In the genomic region with DNA sequence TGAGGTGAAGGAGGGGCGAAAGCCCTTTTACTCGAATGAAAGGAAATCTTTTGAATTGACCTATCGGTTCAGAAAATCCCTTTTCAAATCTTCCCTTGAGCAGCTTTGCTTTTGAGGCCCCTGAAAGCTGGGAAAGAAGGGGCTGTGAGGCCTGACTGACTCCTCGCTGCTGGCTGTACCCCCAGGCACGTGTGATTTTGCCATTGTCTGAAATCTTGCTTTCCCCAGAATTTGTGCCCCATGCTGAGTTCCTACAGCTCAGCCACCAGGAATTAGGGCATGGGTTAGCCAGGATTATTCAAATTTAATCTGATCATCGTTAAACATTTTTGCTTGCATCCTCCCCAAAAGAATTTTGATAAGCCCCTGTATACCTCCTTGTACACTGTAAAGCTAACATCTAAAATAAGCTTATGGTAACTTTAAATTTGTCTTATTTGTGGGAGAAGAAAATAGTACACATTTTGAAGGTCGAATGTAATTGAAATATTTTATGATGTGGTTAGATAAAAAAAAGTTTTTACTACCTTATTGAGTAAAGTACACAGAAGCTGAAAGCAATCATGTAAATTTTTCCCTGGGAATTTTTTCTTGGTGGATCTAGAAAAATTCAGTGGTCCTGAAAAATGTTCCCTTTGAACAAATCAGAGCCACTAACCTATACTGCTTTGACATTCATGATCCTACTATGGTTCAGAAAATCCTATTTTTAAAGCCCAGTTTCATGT, we compare ENCODE assay signal across 16 cellular contexts. TPM values are rescaled to one million over a fixed set of nuclear protein-coding genes. Genes with fewer than 3 reads are reported as not detected.
DNase-seq lines count a peak whose midpoint lies in the region; ATAC-seq, FAIRE-seq and TF ChIP-seq lines count a peak whose summit lies in the region.
"Had no signal": no experiment of that assay in that cellular context is flagged by ENCODE, and none has a peak within 500 bp of the region (broad histone marks: within the 10 kb centered on the region; RNA-seq: fewer than 3 reads in every experiment).

No MANE protein-coding gene starts in this region.

- H3K4ac ChIP-seq in H1 (replicated peaks; ENCODE audit: insufficient read length, low read depth, low read length), result peak overlapping the region; percentile 32

- H3K9me2 ChIP-seq in DOHH2 (replicated peaks; ENCODE audit: control insufficient read depth, low read length), result no peaks in the 10 kb centered on the region

- no peak overlapping the region for H3K9ac ChIP-seq in H1 (replicated peaks in 1 of 4; ENCODE audit: extremely low read depth in 1 of 4, low read depth in 3 of 4, low read length in 3 of 4)

- peaks cover 24% of the 10 kb centered on the region for H3F3A ChIP-seq in DOHH2 (ENCODE audit: control insufficient read depth, insufficient read depth)

- peaks cover 35% of the 10 kb centered on the region for H3K4me1 Mint-ChIP-seq in nephron progenitor cell
- H3K4me1 Mint-ChIP-seq: activated T-helper 17 cell treated with anti-CD3 and anti-CD28 coated beads, Interleukin-2, amount 50 U/mL, for 72 hours had no signal

- intact Hi-C loops in Panc1 (cut with micrococcal nuclease; ENCODE audit: unreplicated experiment), result no loop called here
- intact Hi-C loops in uterus (cut with DNase I; ENCODE audit: low total_unique reads), result no loop called here

- H3K27ac ChIP-seq in DOHH2 (ENCODE audit: low read depth, low read length), result peak overlapping the region; percentile 37
- H3K27ac ChIP-seq in Panc1 (ENCODE audit: low read length), result peak overlapping the region; percentile 35
- H3K27ac ChIP-seq in H1 (ENCODE audit: low read depth, low read length), result peak overlapping the region; percentile 37; the same call in 1 of the 2 replicates
- H3K27ac ChIP-seq in uterus, result no peak overlapping the region
- H3K27ac ChIP-seq: vagina had no signal

- H3K14ac ChIP-seq in H1 (ENCODE audit: insufficient read length), result no peak overlapping the region

- H3K27ac Mint-ChIP-seq in nephron progenitor cell, result peak overlapping the region; percentile 97
- H3K27ac Mint-ChIP-seq: activated T-helper 17 cell treated with anti-CD3 and anti-CD28 coated beads, Interleukin-2, amount 50 U/mL, for 72 hours had no signal

- H3K18ac ChIP-seq in H1 (ENCODE audit: extremely low read depth, low read length), result peak overlapping the region; percentile 49; the same call in 1 of the 2 replicates

- no peak overlapping the region for H3K23ac ChIP-seq in H1 (ENCODE audit: insufficient read length)

- H2BK15ac ChIP-seq in H1 (ENCODE audit: low read length), result no peak overlapping the region; the same call in 1 of the 2 replicates

- WGBS in H1 (ENCODE audit: extremely low coverage in 1 of 2, insufficient coverage in 1 of 2, insufficient read length in 1 of 2, insufficient replicate concordance in 2 of 2, low coverage in 1 of 2, low lambda C conversion rate in 2 of 2, missing lambda C conversion rate in 1 of 2), 2 experiments, result 61 to 100% methylated on average over 1 to 7 of the region's 7 CpGs

- peak; percentile 65 for FAIRE-seq in H1 (lab: Jason Lieb, UNC)

- POLR2A ChIA-PET in Panc1 (lab: Charles Lee) (no interaction called here), H1 (lab: Charles Lee; ENCODE audit: partially characterized antibody) (interaction anchor here (1.0 to 1.3 kb wide), 3 partner anchors 10 to 50 kb away, joined by 3 to 4 read pairs (median 3); no protein-coding TSS in a partner anchor)

- H3K9me3 Mint-ChIP-seq in nephron progenitor cell, result peaks cover 18% of the 10 kb centered on the region

- no peak overlapping the region for H2BK20ac ChIP-seq in H1 (ENCODE audit: low read length)

- H4K91ac ChIP-seq in H1 (replicated peaks; ENCODE audit: insufficient read length, low read length), result no peak overlapping the region

- H3K36me3 ChIP-seq in DOHH2 (ENCODE audit: control insufficient read depth, low read length) (peaks cover 13% of the 10 kb centered on the region), Panc1 (ENCODE audit: control insufficient read depth, insufficient read depth, low read length) (no peaks in the 10 kb centered on the region), H1 (ENCODE audit: control insufficient read depth in 2 of 4, insufficient read depth in 4 of 4, low read length in 3 of 4) (peaks cover 0 to 2% (median 0%) of the 10 kb centered on the region in 4 experiments; a peak in 1 of 8 replicates), uterus (no peaks in the 10 kb centered on the region)
- H3K36me3 ChIP-seq: spleen, vagina had no signal

- H3K4me3 ChIP-seq in DOHH2 (ENCODE audit: low read length) (peak overlapping the region; percentile 31; the same call in 1 of the 2 replicates), Panc1 (ENCODE audit: low read depth in 2 of 2, low read length in 2 of 2) (no peak overlapping the region), H1 (ENCODE audit: extremely low read depth in 1 of 4, insufficient read depth in 2 of 4, low read depth in 3 of 4, low read length in 4 of 4) (no peak overlapping the region; a peak in 1 of 8 replicates), uterus (no peak overlapping the region)
- H3K4me3 ChIP-seq: spleen, vagina had no signal

- CTCF ChIA-PET in Panc1 (lab: Charles Lee), result no interaction called here
- CTCF ChIA-PET in H1 (lab: Charles Lee; ENCODE audit: partially characterized antibody), result interaction anchor here (0.6 to 2.5 kb wide), 11 partner anchors 8 to 123 kb away, joined by 3 to 11 read pairs (median 3); a partner anchor contains a TSS

- peaks cover 35% of the 10 kb centered on the region for H3K36me3 Mint-ChIP-seq in nephron progenitor cell (ENCODE audit: low read depth)

- H4K5ac ChIP-seq in H1 (ENCODE audit: insufficient read length, low read depth, low read length), result no peak overlapping the region

- H3K23me2 ChIP-seq in H1 (ENCODE audit: low read depth, low read length), result no peaks in the 10 kb centered on the region

- peaks cover 8% of the 10 kb centered on the region; the same call in 1 of the 2 replicates for H3K79me1 ChIP-seq in H1 (ENCODE audit: low read depth, low read length)

- no peaks in the 10 kb centered on the region for H4K20me1 ChIP-seq in DOHH2 (ENCODE audit: control insufficient read depth, insufficient read depth, low read depth, low read length)
- peaks cover 0 to 5% of the 10 kb centered on the region in 2 experiments for H4K20me1 ChIP-seq in H1 (replicated peaks in 1 of 2; ENCODE audit: control insufficient read depth in 1 of 2, insufficient read depth in 2 of 2, low read length in 2 of 2)

- H3K4me1 ChIP-seq in DOHH2 (ENCODE audit: control insufficient read depth, low read length) (peaks cover 87% of the 10 kb centered on the region), Panc1 (ENCODE audit: control insufficient read depth, insufficient read depth, low read length) (peaks cover 16% of the 10 kb centered on the region), H1 (replicated peaks in 1 of 4; ENCODE audit: control insufficient read depth in 3 of 4, insufficient read depth in 4 of 4, low read length in 3 of 4) (peaks cover 3 to 12% (median 10%) of the 10 kb centered on the region in 4 experiments; a peak in 6 of 7 replicates), uterus (no peaks in the 10 kb centered on the region)
- H3K4me1 ChIP-seq: vagina had no signal

- H2BK120ac ChIP-seq in H1 (replicated peaks; ENCODE audit: low read depth, low read length), result no peak overlapping the region

- H2BK12ac ChIP-seq in H1 (ENCODE audit: low read depth, low read length), result no peak overlapping the region

- H3K4me2 ChIP-seq in DOHH2 (ENCODE audit: low read length) (peak overlapping the region; percentile 49), H1 (ENCODE audit: insufficient read depth in 1 of 2, low read depth in 2 of 2, low read length in 2 of 2) (0 out of 4 replicates have a peak overlapping the region, but pooled peaks of 1 of the 2 experiments have one; percentile 10)

- no peaks in the 10 kb centered on the region for H3K27me3 ChIP-seq in DOHH2 (ENCODE audit: control insufficient read depth, low read length)
- no peaks in the 10 kb centered on the region for H3K27me3 ChIP-seq in Panc1 (ENCODE audit: control insufficient read depth, insufficient read depth, low read length)
- H3K27me3 ChIP-seq in H1 (replicated peaks in 1 of 4; ENCODE audit: control insufficient read depth in 3 of 4, extremely low read depth in 1 of 4, insufficient read depth in 3 of 4, low read length in 3 of 4), result no peaks in the 10 kb centered on the region
- H3K27me3 ChIP-seq in uterus, result no peaks in the 10 kb centered on the region
- H3K27me3 ChIP-seq: spleen, vagina had no signal

- H3K27me3 Mint-ChIP-seq in nephron progenitor cell (ENCODE audit: low read depth, poor library complexity), result no peaks in the 10 kb centered on the region
- H3K27me3 Mint-ChIP-seq: activated T-helper 17 cell treated with anti-CD3 and anti-CD28 coated beads, Interleukin-2, amount 50 U/mL, for 72 hours had no signal

- no peak overlapping the region for H3K4me3 Mint-ChIP-seq in nephron progenitor cell
- H3K4me3 Mint-ChIP-seq: activated T-helper 17 cell treated with anti-CD3 and anti-CD28 coated beads, Interleukin-2, amount 50 U/mL, for 72 hours had no signal

- H3K9me3 ChIP-seq in DOHH2 (ENCODE audit: control insufficient read depth, insufficient read depth, low read length) (no peaks in the 10 kb centered on the region), Panc1 (ENCODE audit: control insufficient read depth, insufficient read depth, low read depth, low read length) (peaks cover 1% of the 10 kb centered on the region; the same call in 1 of the 2 replicates), H1 (ENCODE audit: insufficient read depth in 2 of 2, low read depth in 1 of 2, low read length in 1 of 2) (0 out of 4 replicates have a peak, but pooled peaks cover 0 to 3% of the 10 kb centered on the region in 2 experiments), uterus (no peaks in the 10 kb centered on the region)
- H3K9me3 ChIP-seq: vagina had no signal

- H2AFZ ChIP-seq in H1 (ENCODE audit: low read length), result no peak overlapping the region

- DNase-seq in Panc1 (ENCODE audit: low read depth, low spot score) (no peak), H1 (ENCODE audit: low read depth in 1 of 2, low spot score in 2 of 2) (no peak), nephron progenitor cell (no peak), NCI-H82 treated with DMSO at 0.1 percent for 48 hours (lab: John Stamatoyannopoulos, UW; ENCODE audit: unreplicated experiment) (no peak), uterus (no peak)
- DNase-seq: activated CD4-positive, alpha-beta T cell treated with anti-CD3 and anti-CD28 coated beads, Interleukin-2, amount 50 U/mL, for 1 hour; spleen had no signal

- no peak overlapping the region for H4K8ac ChIP-seq in H1 (ENCODE audit: extremely low read depth, insufficient read depth, low read length)

- peak overlapping the region; percentile 18; the same call in 1 of the 2 replicates for H2BK5ac ChIP-seq in H1 (ENCODE audit: low read depth, low read length)

- TF ChIP-seq CTCF in DOHH2 (IDR thresholded peaks at IDR 0.05; ENCODE audit: low read depth, low read length, poor library complexity, severe bottlenecking) (no peak), Panc1 (IDR thresholded peaks at IDR 0.05) (no peak), H1 (IDR thresholded peaks at IDR 0.05; ENCODE audit: control extremely low read depth in 1 of 3, insufficient read depth in 1 of 3, low read depth in 1 of 3, low read length in 3 of 3) (no peak), nephron progenitor cell (IDR thresholded peaks at IDR 0.05) (no peak), uterus (IDR thresholded peaks at IDR 0.05) (no peak)

- TF ChIP-seq POLR2A in H1 (IDR thresholded peaks at IDR 0.05; ENCODE audit: control extremely low read depth in 1 of 2, low read depth in 2 of 2, low read length in 2 of 2) (no peak), uterus (IDR thresholded peaks at IDR 0.05) (no peak)

- peaks cover 91% of the 10 kb centered on the region for H3K79me2 ChIP-seq in DOHH2 (ENCODE audit: control insufficient read depth, low read length)
- H3K79me2 ChIP-seq in H1 (ENCODE audit: control insufficient read depth in 1 of 2, insufficient read depth in 2 of 2, low read length in 2 of 2), result peaks cover 5 to 76% of the 10 kb centered on the region in 2 experiments

- in situ Hi-C loops in Panc1 (cut with HindIII; ENCODE audit: low pct_unique_long_range_greater_than_20kb, low sequenced_read_pairs), result no loop called here

- BruUV-seq in Panc1 (replicated peaks; lab: Mats Ljungman, UMichigan), result TSS peak; percentile 17

- no peak for TF ChIP-seq RAD21 in H1 (IDR thresholded peaks at IDR 0.05 in 1 of 2, conservative IDR thresholded peaks at IDR 0.05 in 1 of 2; ENCODE audit: low read depth in 2 of 2, low read length in 2 of 2)

- TF ChIP-seq EP300 in H1 (IDR thresholded peaks at IDR 0.05; ENCODE audit: borderline replicate concordance in 1 of 2, low read depth in 2 of 2, low read length in 2 of 2), result no peak

- no peak overlapping the region for H3K56ac ChIP-seq in H1 (replicated peaks; ENCODE audit: insufficient read length, low read depth, low read length)

- H2AK5ac ChIP-seq in H1 (ENCODE audit: low read depth, low read length), result no peak overlapping the region

- ATAC-seq in Panc1 (no peak), HG03175 (IDR thresholded peaks at IDR 0.05; ENCODE audit: unreplicated experiment) (no peak), HG02610 (IDR thresholded peaks at IDR 0.05; ENCODE audit: unreplicated experiment) (no peak)
- ATAC-seq: activated T-helper 17 cell treated with anti-CD3 and anti-CD28 coated beads, Interleukin-2, amount 50 U/mL, for 72 hours had no signal

RNA-seq across cellular contexts. Expression of a gene that starts 46.7 kb away (rescaled TPM):
- total RNA-seq in Panc1 (2021; ENCODE audit: unreplicated experiment) (66.3 TPM), uterus (10 to 100 TPM; 11.5 to 41.8 (median 21.5) TPM)
- 49.7 TPM for polyA plus RNA-seq in Panc1 (2012; ENCODE audit: insufficient read length)
- total RNA-seq in H1 (2021; fragmentation: NEBNext Ultra II Directional; extraction: Animal tissue kit (Norgen Biotek cat#: 25700)), result 43.0 and 54.9 TPM in 2 replicates
- 15.0 and 20.7 TPM in 2 replicates for polyA plus RNA-seq in H1 (2011; rRNA removed)
- 6.4 TPM for polyA plus RNA-seq in H1 (2011; cell fraction: cytosol; rRNA removed)
- polyA plus RNA-seq in H1 (2011; cell fraction: nucleus; rRNA removed), result 18.8 TPM
- 20.8 to 28.2 TPM (median 23.1 TPM) in 4 replicates for polyA plus RNA-seq in H1 (2012, experiment 1 of 2)
- 11.1 TPM for polyA plus RNA-seq in H1 (2012, experiment 2 of 2)
- polyA plus RNA-seq in H1 (2013, experiment 1 of 2), result 13.0 TPM
- polyA plus RNA-seq in H1 (2013, experiment 2 of 2), result 12.9 TPM
- polyA minus RNA-seq in H1 (2011; rRNA and poly(A)+ RNA removed), result 29.1 and 30.5 TPM in 2 replicates
- 25.5 TPM for polyA minus RNA-seq in H1 (2011; cell fraction: cytosol; rRNA and poly(A)+ RNA removed)
- polyA minus RNA-seq in H1 (2011; cell fraction: nucleus; rRNA and poly(A)+ RNA removed), result 35.5 TPM

RNA-seq across cellular contexts. Expression of a gene that starts 47.3 kb away (rescaled TPM):
- not detected for total RNA-seq in Panc1 (2021; ENCODE audit: unreplicated experiment)
- polyA plus RNA-seq in Panc1 (2012; ENCODE audit: insufficient read length), result not detected
- not detected in 2 replicates for total RNA-seq in H1 (2021; fragmentation: NEBNext Ultra II Directional; extraction: Animal tissue kit (Norgen Biotek cat#: 25700))
- polyA plus RNA-seq in H1 (2011; rRNA removed), result not detected in 2 replicates
- polyA plus RNA-seq in H1 (2011; cell fraction: cytosol; rRNA removed), result not detected
- polyA plus RNA-seq in H1 (2011; cell fraction: nucleus; rRNA removed), result 0.01 TPM
- polyA plus RNA-seq in H1 (2012, experiment 1 of 2), result 0.01 TPM in 1 of 4 replicates, not detected in the others
- polyA plus RNA-seq in H1 (2012, experiment 2 of 2), result not detected
- polyA plus RNA-seq in H1 (2013, experiment 1 of 2), result under 0.01 TPM
- polyA plus RNA-seq in H1 (2013, experiment 2 of 2), result not detected
- polyA minus RNA-seq in H1 (2011; rRNA and poly(A)+ RNA removed), result not detected in 2 replicates
- polyA minus RNA-seq in H1 (2011; cell fraction: cytosol; rRNA and poly(A)+ RNA removed), result not detected
- not detected for polyA minus RNA-seq in H1 (2011; cell fraction: nucleus; rRNA and poly(A)+ RNA removed)
- not detected for total RNA-seq in uterus
- total RNA-seq: activated T-helper 17 cell treated with anti-CD3 and anti-CD28 coated beads, Interleukin-2, amount 50 U/mL, for 72 hours; fibroblast of lung; kidney epithelial cell; LHCN-M2; spleen; vagina had no signal
- polyA plus RNA-seq: fibroblast of lung, neural cell, spleen had no signal

Comparison
In these comparisons a context has a peak if more than half of its experiments do, and no peak if none do; other contexts are left out.
1. H3K27ac ChIP-seq: peak in DOHH2 (single experiment), Panc1 (single experiment) and H1 (single experiment); none in uterus (0 of 2).